21 cellular contexts compared by ENCODE assay signal in the genomic region with DNA sequence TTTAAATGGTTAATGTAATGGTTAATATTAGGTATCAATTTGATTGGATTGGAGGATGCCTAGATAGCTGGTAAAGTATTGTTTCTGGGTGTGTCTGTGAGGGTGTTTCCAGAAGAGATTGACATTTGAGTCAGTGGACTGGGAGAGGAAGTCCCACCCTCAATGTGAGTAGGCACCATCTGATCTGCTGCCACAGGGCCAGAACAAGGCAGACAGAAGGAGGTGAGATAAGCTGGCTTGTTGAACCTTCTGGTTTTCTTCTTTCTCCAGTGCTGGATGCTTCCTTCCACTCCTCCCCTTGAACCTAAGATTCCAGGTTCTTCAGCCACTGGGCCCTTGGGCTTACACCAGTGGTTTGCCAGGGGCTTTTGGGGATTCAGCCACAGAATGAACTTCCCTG.
DNase-seq lines count a peak whose midpoint lies in the region; ATAC-seq and TF ChIP-seq lines count a peak whose summit lies in the region.
"Had no signal": no experiment of that assay in that cellular context is flagged by ENCODE, and none has a peak within 500 bp of the region (broad histone marks: within the 10 kb centered on the region; RNA-seq: fewer than 3 reads in every experiment).

No MANE protein-coding gene starts in this region.

- H3K79me2 ChIP-seq in GM23338 (replicated peaks; ENCODE audit: insufficient read depth): no peaks in the 10 kb centered on the region
- no peaks in the 10 kb centered on the region for H3K79me2 ChIP-seq in neural progenitor cell (ENCODE audit: low read depth)

- DNase-seq in GM23338 (ENCODE audit: low spot score): peak; percentile 12
- peak; percentile 9 for DNase-seq in HT1080 (ENCODE audit: low read depth)
- no peak for DNase-seq in WTC11 (ENCODE audit: low spot score)
- no peak for DNase-seq in neural progenitor cell (ENCODE audit: low spot score)
- no peak for DNase-seq in natural killer cell treated with Interleukin-12 subunit alpha and Interleukin-12 subunit beta and Interleukin-15 and Interleukin-18, amount 100 ng/mL, for 72 hours (ENCODE audit: low spot score)
- DNase-seq in T-cell: no peak
- DNase-seq: BE2C, DND-41, HCEC 1CT, Kasumi-1, NCI-H1694, NCI-H2081, NCI-H2171, NCI-H345, NCI-H774, PC-3, RPMI8226, SHP77 had no signal

- H3F3A ChIP-seq in GM23338 (replicated peaks; ENCODE audit: low read depth): no peaks in the 10 kb centered on the region
- H3F3A ChIP-seq in neural progenitor cell (ENCODE audit: low read depth): no peaks in the 10 kb centered on the region

- no peaks in the 10 kb centered on the region for H3K27me3 ChIP-seq in GM23338 (ENCODE audit: insufficient read depth)
- H3K27me3 ChIP-seq in neural progenitor cell: no peaks in the 10 kb centered on the region
- H3K27me3 ChIP-seq: BE2C had no signal

- H3K9me3 Mint-ChIP-seq in GM23338 (0 out of 3 replicates have a peak, but pooled peaks cover under 1% of the 10 kb centered on the region), WTC11 (0 out of 2 replicates have a peak, but pooled peaks cover 4% of the 10 kb centered on the region), neural progenitor cell (no peaks in the 10 kb centered on the region), T-cell (peaks cover 0 to 1% (median 0%) of the 10 kb centered on the region in 3 donors)
- peaks cover 4% of the 10 kb centered on the region for H3K9me3 Mint-ChIP-seq in natural killer cell treated with Interleukin-12 subunit alpha and Interleukin-12 subunit beta and Interleukin-15 and Interleukin-18, amount 100 ng/mL, for 72 hours

- TF ChIP-seq POLR2A in GM18505 (IDR thresholded peaks at IDR 0.05; ENCODE audit: borderline replicate concordance, extremely low read depth, insufficient read depth, insufficient read length): no peak

- TF ChIP-seq CTCF in GM23338 (conservative IDR thresholded peaks at IDR 0.05; ENCODE audit: low read depth in 2 of 2): no peak
- TF ChIP-seq CTCF in WTC11 (IDR thresholded peaks at IDR 0.05): no peak
- no peak for TF ChIP-seq CTCF in neural progenitor cell (IDR thresholded peaks at IDR 0.05)

- no peaks in the 10 kb centered on the region for H4K20me1 ChIP-seq in GM23338 (replicated peaks; ENCODE audit: insufficient read depth)
- H4K20me1 ChIP-seq in neural progenitor cell (ENCODE audit: low read depth): no peaks in the 10 kb centered on the region

- H3K27ac Mint-ChIP-seq in GM23338 (no peak overlapping the region), WTC11 (no peak overlapping the region), neural progenitor cell (no peak overlapping the region), T-cell (no peak overlapping the region)
- no peak overlapping the region for H3K27ac Mint-ChIP-seq in natural killer cell treated with Interleukin-12 subunit alpha and Interleukin-12 subunit beta and Interleukin-15 and Interleukin-18, amount 100 ng/mL, for 72 hours

- H3K4me1 Mint-ChIP-seq in GM23338 (no peaks in the 10 kb centered on the region), WTC11 (peaks cover under 1% of the 10 kb centered on the region; the same call in 1 of the 2 replicates), neural progenitor cell (no peaks in the 10 kb centered on the region), T-cell (no peaks in the 10 kb centered on the region)
- H3K4me1 Mint-ChIP-seq in natural killer cell treated with Interleukin-12 subunit alpha and Interleukin-12 subunit beta and Interleukin-15 and Interleukin-18, amount 100 ng/mL, for 72 hours (ENCODE audit: low read depth in 2 of 2): no peaks in the 10 kb centered on the region

- POLR2A ChIA-PET in WTC11 (lab: Charles Lee): no interaction called here
- POLR2A ChIA-PET in T-cell (lab: Charles Lee): no interaction called here

- H3K36me3 Mint-ChIP-seq in GM23338 (ENCODE audit: low read depth): no peaks in the 10 kb centered on the region
- H3K36me3 Mint-ChIP-seq in WTC11: no peaks in the 10 kb centered on the region
- H3K36me3 Mint-ChIP-seq in neural progenitor cell: no peaks in the 10 kb centered on the region
- H3K36me3 Mint-ChIP-seq in natural killer cell treated with Interleukin-12 subunit alpha and Interleukin-12 subunit beta and Interleukin-15 and Interleukin-18, amount 100 ng/mL, for 72 hours: no peaks in the 10 kb centered on the region
- H3K36me3 Mint-ChIP-seq in T-cell: no peaks in the 10 kb centered on the region

- H2AFZ ChIP-seq in GM23338: peak overlapping the region; percentile 78; the same call in 1 of the 2 replicates
- peak overlapping the region; percentile 66 for H2AFZ ChIP-seq in neural progenitor cell (replicated peaks)

- no peaks in the 10 kb centered on the region for H3K9me2 ChIP-seq in GM23338 (ENCODE audit: insufficient read depth)

- H3K4me3 Mint-ChIP-seq in GM23338 (no peak overlapping the region), WTC11 (no peak overlapping the region), neural progenitor cell (no peak overlapping the region), T-cell (no peak overlapping the region)
- H3K4me3 Mint-ChIP-seq in natural killer cell treated with Interleukin-12 subunit alpha and Interleukin-12 subunit beta and Interleukin-15 and Interleukin-18, amount 100 ng/mL, for 72 hours: no peak overlapping the region

- no peaks in the 10 kb centered on the region for H3K36me3 ChIP-seq in GM23338 (ENCODE audit: insufficient read depth)
- no peaks in the 10 kb centered on the region for H3K36me3 ChIP-seq in neural progenitor cell
- H3K36me3 ChIP-seq: BE2C had no signal

- H3K27me3 Mint-ChIP-seq in GM23338 (ENCODE audit: insufficient read depth, low read depth, poor library complexity) (no peaks in the 10 kb centered on the region), WTC11 (ENCODE audit: low read depth) (no peaks in the 10 kb centered on the region), neural progenitor cell (ENCODE audit: insufficient read depth, low read depth) (peaks cover 2% of the 10 kb centered on the region), T-cell (no peaks in the 10 kb centered on the region)
- no peaks in the 10 kb centered on the region for H3K27me3 Mint-ChIP-seq in natural killer cell treated with Interleukin-12 subunit alpha and Interleukin-12 subunit beta and Interleukin-15 and Interleukin-18, amount 100 ng/mL, for 72 hours

- no peak for ATAC-seq in GM23338
- peak; percentile 83 for ATAC-seq in WTC11
- ATAC-seq in natural killer cell treated with Interleukin-12 subunit alpha and Interleukin-12 subunit beta and Interleukin-15 and Interleukin-18, amount 100 ng/mL, for 72 hours: no peak
- no peak for ATAC-seq in T-cell (replicated peaks in 1 of 4)
- ATAC-seq in GM18505 (IDR thresholded peaks at IDR 0.05; ENCODE audit: unreplicated experiment): no peak
- ATAC-seq: GM12878, PC-3 had no signal

- H3K4me1 ChIP-seq in GM23338 (ENCODE audit: insufficient read depth): no peaks in the 10 kb centered on the region
- H3K4me1 ChIP-seq in neural progenitor cell: no peaks in the 10 kb centered on the region
- H3K4me1 ChIP-seq: BE2C had no signal

- no peak overlapping the region for H3K9ac ChIP-seq in neural progenitor cell

- no peak overlapping the region for H3K4me3 ChIP-seq in GM23338
- no peak overlapping the region for H3K4me3 ChIP-seq in neural progenitor cell
- H3K4me3 ChIP-seq: GM12878, SK-N-MC had no signal

- no peaks in the 10 kb centered on the region for H3K9me3 ChIP-seq in neural progenitor cell (ENCODE audit: low read depth)
- H3K9me3 ChIP-seq: BE2C had no signal

- H3K4me2 ChIP-seq in GM23338 (no peak overlapping the region), neural progenitor cell (no peak overlapping the region)

- CTCF ChIA-PET in WTC11 (lab: Charles Lee): no interaction called here
- CTCF ChIA-PET in T-cell (lab: Charles Lee): no interaction called here

- no peak overlapping the region for H3K27ac ChIP-seq in GM23338 (ENCODE audit: low read depth)
- no peak overlapping the region for H3K27ac ChIP-seq in neural progenitor cell
- H3K27ac ChIP-seq: SK-N-MC had no signal

TF ChIP-seq in GM23338, 12 proteins besides CTCF, POLR2A, EP300 and RAD21 (continues in another document):
- TF ChIP-seq POLR2AphosphoS5 (IDR thresholded peaks at IDR 0.05; ENCODE audit: low read depth) (no peak), JUNB (IDR thresholded peaks at IDR 0.05; ENCODE audit: unreplicated experiment) (no peak)

TF ChIP-seq in WTC11, 78 proteins besides CTCF, POLR2A, EP300 and RAD21 (continues in another document):
- TF ChIP-seq TEAD4 (CRISPR knock-in tag; IDR thresholded peaks at IDR 0.05) (no peak), AR (CRISPR knock-in tag; IDR thresholded peaks at IDR 0.05) (no peak), SP1 (CRISPR knock-in tag; conservative IDR thresholded peaks at IDR 0.05) (no peak), ZNF512 (CRISPR knock-in tag; IDR thresholded peaks at IDR 0.05; ENCODE audit: borderline replicate concordance) (no peak)

Comparison
In these comparisons a context has a peak if more than half of its experiments do, and no peak if none do; other contexts are left out.
1. DNase-seq: peak in GM23338 (single experiment) and HT1080 (single experiment); none in WTC11 (single experiment), neural progenitor cell (single experiment), natural killer cell treated with Interleukin-12 subunit alpha and Interleukin-12 subunit beta and Interleukin-15 and Interleukin-18, amount 100 ng/mL, for 72 hours (single experiment) and T-cell (0 of 34).